Comparison of ENCODE assay signal across 8 cellular contexts in the genomic region with DNA sequence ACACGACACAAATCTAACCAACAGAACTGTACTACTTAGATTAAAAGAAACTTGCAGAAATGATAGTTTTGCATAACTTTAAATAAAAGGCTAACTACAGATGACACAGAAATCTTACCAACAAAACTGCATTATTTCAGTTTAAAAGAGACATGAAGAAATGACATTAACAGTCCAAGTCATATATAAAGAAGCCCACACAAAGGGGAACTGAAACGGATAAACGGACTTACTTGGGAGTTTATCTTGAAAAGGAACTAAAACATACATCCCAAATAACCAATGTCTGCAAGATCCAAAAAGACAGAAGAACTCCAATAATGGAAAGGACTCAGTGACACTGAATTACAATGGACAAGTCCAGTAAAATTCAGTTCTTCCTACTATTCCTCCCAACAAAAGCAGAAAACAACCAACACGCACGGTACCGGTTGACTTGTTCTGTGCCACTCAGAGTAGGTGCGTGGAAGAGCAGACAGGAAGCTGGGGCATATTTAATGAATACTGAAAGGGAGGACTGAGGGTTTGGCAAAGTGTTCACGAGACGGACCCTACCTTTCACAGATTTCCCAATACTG. TPM values are rescaled to one million over a fixed set of nuclear protein-coding genes. Genes with fewer than 3 reads are reported as not detected.
DNase-seq lines count a peak whose midpoint lies in the region; ATAC-seq, FAIRE-seq and TF ChIP-seq lines count a peak whose summit lies in the region.

No MANE protein-coding gene starts in this region.

- H3K27me3 ChIP-seq in Karpas-422 (ENCODE audit: low read length) = no peaks in the 10 kb centered on the region

- H4K20me1 ChIP-seq in Karpas-422 (ENCODE audit: insufficient read depth, low read depth, low read length) = no peaks in the 10 kb centered on the region

- H3K9me3 Mint-ChIP-seq in stimulated activated naive B cell treated with anti-CD40 and anti-IgM and Interleukin-4, amounts not matched to agents 10 μg/mL and 1 μg/mL and 100 μg/mL, for 72 hours = no peaks in the 10 kb centered on the region

- no peaks in the 10 kb centered on the region for H3K9me3 ChIP-seq in Karpas-422 (ENCODE audit: low read length)

- TF ChIP-seq POLR2A in GM12891 (IDR thresholded peaks at IDR 0.05; ENCODE audit: low read depth, low read length) = no peak

- peak overlapping the region; percentile 75 for H3K27ac Mint-ChIP-seq in stimulated activated naive B cell treated with anti-CD40 and anti-IgM and Interleukin-4, amounts not matched to agents 10 μg/mL and 1 μg/mL and 100 μg/mL, for 72 hours

- DNase-seq in GM12891 (ENCODE audit: insufficient read length, low spot score) = no peak
- peak; percentile 46 for DNase-seq in Karpas-422
- DNase-seq in astrocyte of the cerebellum (ENCODE audit: low read depth) = no peak
- DNase-seq in iris pigment epithelial cell (ENCODE audit: low read depth) = peak; percentile 3
- no peak for DNase-seq in stimulated activated naive B cell treated with anti-CD40 and anti-IgM and Interleukin-4, amounts not matched to agents 10 μg/mL and 1 μg/mL and 100 μg/mL, for 72 hours
- DNase-seq in HuH-7.5 (ENCODE audit: low spot score) = no peak
- no peak for DNase-seq in HT-29 (ENCODE audit: low spot score)

- H3K27me3 Mint-ChIP-seq in stimulated activated naive B cell treated with anti-CD40 and anti-IgM and Interleukin-4, amounts not matched to agents 10 μg/mL and 1 μg/mL and 100 μg/mL, for 72 hours = no peaks in the 10 kb centered on the region

- in situ Hi-C loops in astrocyte of the cerebellum (cut with HindIII; ENCODE audit: low sequenced_read_pairs) = no loop called here

- H3K4me1 Mint-ChIP-seq in stimulated activated naive B cell treated with anti-CD40 and anti-IgM and Interleukin-4, amounts not matched to agents 10 μg/mL and 1 μg/mL and 100 μg/mL, for 72 hours = peaks cover 7 to 15% of the 10 kb centered on the region in 2 donors

- H3K4me1 ChIP-seq in Karpas-422 (ENCODE audit: low read length) = peaks cover 10% of the 10 kb centered on the region

- no peak overlapping the region for H3K27ac ChIP-seq in Karpas-422 (ENCODE audit: low read length)

- H3K36me3 Mint-ChIP-seq in stimulated activated naive B cell treated with anti-CD40 and anti-IgM and Interleukin-4, amounts not matched to agents 10 μg/mL and 1 μg/mL and 100 μg/mL, for 72 hours = peaks cover 0 to 3% of the 10 kb centered on the region in 2 donors

- peak overlapping the region; percentile 56 for H3K4me2 ChIP-seq in Karpas-422 (ENCODE audit: low read depth, low read length, poor library complexity, severe bottlenecking)

- no peak overlapping the region for H3K9ac ChIP-seq in Karpas-422 (ENCODE audit: low read length)

- peak overlapping the region; percentile 89 for H3K4me3 Mint-ChIP-seq in stimulated activated naive B cell treated with anti-CD40 and anti-IgM and Interleukin-4, amounts not matched to agents 10 μg/mL and 1 μg/mL and 100 μg/mL, for 72 hours

- no peaks in the 10 kb centered on the region for H3K79me2 ChIP-seq in Karpas-422 (ENCODE audit: low read length)

- ATAC-seq in GM21619 (IDR thresholded peaks at IDR 0.05; ENCODE audit: unreplicated experiment) = peak; percentile 25
- ATAC-seq in stimulated activated naive B cell treated with anti-CD40 and anti-IgM and Interleukin-4, amounts not matched to agents 10 μg/mL and 1 μg/mL and 100 μg/mL, for 72 hours (replicated peaks) = peak; percentile 69 to 73

- H3K9me2 ChIP-seq in Karpas-422 (replicated peaks; ENCODE audit: insufficient read depth, low read length) = no peaks in the 10 kb centered on the region

- peak; percentile 41 for FAIRE-seq in GM12891 (lab: Jason Lieb, UNC)

- H3K36me3 ChIP-seq in Karpas-422 (ENCODE audit: insufficient read depth, low read length) = no peaks in the 10 kb centered on the region

- H2AFZ ChIP-seq in Karpas-422 (ENCODE audit: low read length) = no peak overlapping the region

- H3K4me3 ChIP-seq in Karpas-422 (ENCODE audit: low read length) (peak overlapping the region; percentile 29; the same call in 1 of the 2 replicates), astrocyte of the cerebellum (ENCODE audit: low read depth, low read length) (peak overlapping the region; percentile 47)

- no peak for TF ChIP-seq CTCF in astrocyte of the cerebellum (IDR thresholded peaks at IDR 0.05; ENCODE audit: low read depth, low read length, missing control alignments)

TF ChIP-seq in GM12891, 5 proteins besides CTCF, POLR2A, EP300 and RAD21:
- TF ChIP-seq SPI1 (IDR thresholded peaks at IDR 0.05; ENCODE audit: low read depth, low read length) (peak; percentile 89), POU2F2 (IDR thresholded peaks at IDR 0.05; ENCODE audit: low read depth, low read length) (no peak), TAF1 (IDR thresholded peaks at IDR 0.05; ENCODE audit: low read depth, low read length) (no peak), PAX5 (IDR thresholded peaks at IDR 0.05; ENCODE audit: insufficient read depth, low read length, severe bottlenecking) (no peak)

RNA-seq across cellular contexts. Expression of a gene that starts 0.8 kb away (rescaled TPM):
- polyA plus RNA-seq in GM12891 (2012; ENCODE audit: low read depth, missing spikeins) = 0.85 TPM
- 0.04 TPM in 1 of 2 replicates, not detected in the other for total RNA-seq in Karpas-422 (2014; rRNA removed; shearing (Covaris generic); ENCODE audit: low replicate concordance)
- total RNA-seq in HT-29 (2014; rRNA removed; shearing (Covaris generic)) = 0.34 TPM in 1 of 2 replicates, not detected in the other

Comparison
In these comparisons a context has a peak if more than half of its experiments do, and no peak if none do; other contexts are left out.
1. DNase-seq: peak in Karpas-422 (single experiment) and iris pigment epithelial cell (single experiment); none in GM12891 (single experiment), astrocyte of the cerebellum (single experiment), stimulated activated naive B cell treated with anti-CD40 and anti-IgM and Interleukin-4, amounts not matched to agents 10 μg/mL and 1 μg/mL and 100 μg/mL, for 72 hours (single experiment), HuH-7.5 (single experiment) and HT-29 (single experiment).